In genomic region chr11:78045851-78046485, GRCh38 we compare ENCODE assay signal across 8 cellular contexts. TPM values are rescaled to one million over a fixed set of nuclear protein-coding genes. Genes with fewer than 3 reads are reported as not detected.
DNase-seq lines count a peak whose midpoint lies in the region; ATAC-seq and TF ChIP-seq lines count a peak whose summit lies in the region.

No MANE protein-coding gene starts in this region.

- H3K9me3 ChIP-seq in SJSA1 (replicated peaks) = no peaks in the 10 kb centered on the region
- no peaks in the 10 kb centered on the region for H3K9me3 ChIP-seq in gastroesophageal sphincter

- TF ChIP-seq CTCF in LNCAP (IDR thresholded peaks at IDR 0.05) (peak; percentile 99), gastroesophageal sphincter (IDR thresholded peaks at IDR 0.05) (peak; percentile 94 to 99 (median 96)), omental fat pad (IDR thresholded peaks at IDR 0.05) (peak in 2 of 3 donors; percentile 58 to 94)

- H3K4me3 ChIP-seq in SJSA1 (peak overlapping the region; percentile 19), gastroesophageal sphincter (peak overlapping the region; percentile 41 to 55)

- H3K27ac ChIP-seq in SJSA1 = no peak overlapping the region
- peak overlapping the region; percentile 19 to 81 (median 79) for H3K27ac ChIP-seq in gastroesophageal sphincter
- H3K27ac ChIP-seq in temporal lobe (ENCODE audit: low read depth, low read length) = peak overlapping the region; percentile 80

- 0% methylated on average over 5 to 18 of the region's 28 CpGs for WGBS in gastroesophageal sphincter (ENCODE audit: low coverage in 1 of 2), 2 donors

- no peak for TF ChIP-seq EP300 in gastroesophageal sphincter (IDR thresholded peaks at IDR 0.05)

- H3K36me3 Mint-ChIP-seq in activated naive CD4-positive, alpha-beta T cell treated with anti-CD3 and anti-CD28 coated beads for 36 hours (ENCODE audit: low read depth) = no peaks in the 10 kb centered on the region

- H3K4me1 Mint-ChIP-seq in activated naive CD4-positive, alpha-beta T cell treated with anti-CD3 and anti-CD28 coated beads for 36 hours (ENCODE audit: low read depth) = peaks cover 9% of the 10 kb centered on the region

- no peaks in the 10 kb centered on the region for H3K27me3 Mint-ChIP-seq in activated naive CD4-positive, alpha-beta T cell treated with anti-CD3 and anti-CD28 coated beads for 36 hours (ENCODE audit: low read depth)

- no peaks in the 10 kb centered on the region for H3K27me3 ChIP-seq in SJSA1 (replicated peaks)
- no peaks in the 10 kb centered on the region for H3K27me3 ChIP-seq in gastroesophageal sphincter

- H3K27ac Mint-ChIP-seq in activated naive CD4-positive, alpha-beta T cell treated with anti-CD3 and anti-CD28 coated beads for 36 hours = no peak overlapping the region

- intact Hi-C loops in activated naive CD4-positive, alpha-beta T cell treated with anti-CD3 and anti-CD28 coated beads for 36 hours (cut with micrococcal nuclease) = loop anchor here (1.0 to 2.0 kb wide), 5 partner anchors 51 to 457 kb away; partner anchors contain the start of genes AQP11, CLNS1A, INTS4 and RSF1

- H3K36me3 ChIP-seq in SJSA1 = no peaks in the 10 kb centered on the region
- H3K36me3 ChIP-seq in gastroesophageal sphincter = no peaks in the 10 kb centered on the region

- peaks cover 40% of the 10 kb centered on the region for H3K4me1 ChIP-seq in SJSA1 (replicated peaks)
- H3K4me1 ChIP-seq in gastroesophageal sphincter = peaks cover 0 to 19% (median 0%) of the 10 kb centered on the region in 3 donors

- no peak for TF ChIP-seq POLR2A in gastroesophageal sphincter (IDR thresholded peaks at IDR 0.05)

- CTCF ChIA-PET in activated naive CD4-positive, alpha-beta T cell treated with anti-CD3 and anti-CD28 coated beads for 36 hours (lab: Charles Lee) = interaction anchor here (0.6 to 2.7 kb wide), 20 partner anchors 8 to 426 kb away, joined by 3 to 14 read pairs (median 4); partner anchors contain the start of genes INTS4 and THRSP

- DNase-seq in Ammon's horn (ENCODE audit: low spot score) (peak; percentile 78), SJSA1 (ENCODE audit: low read depth in 1 of 2, low spot score in 2 of 2) (peak; percentile 59 to 61), omental fat pad (ENCODE audit: low spot score) (peak; percentile 77)
- peak; percentile 78 for DNase-seq in activated naive CD4-positive, alpha-beta T cell treated with anti-CD3 and anti-CD28 coated beads for 36 hours

- H3K4me3 Mint-ChIP-seq in activated naive CD4-positive, alpha-beta T cell treated with anti-CD3 and anti-CD28 coated beads for 36 hours = peak overlapping the region; percentile 39

- H3K9me3 Mint-ChIP-seq in activated naive CD4-positive, alpha-beta T cell treated with anti-CD3 and anti-CD28 coated beads for 36 hours = no peaks in the 10 kb centered on the region

- ATAC-seq in GM19452 (IDR thresholded peaks at IDR 0.05; ENCODE audit: unreplicated experiment) (peak; percentile 58), gastroesophageal sphincter (peak; percentile 93), omental fat pad (ENCODE audit: low FRiP score) (peak; percentile 88)

RNA-seq across cellular contexts. Expression of gene THRSP, which starts 17.7 kb away (rescaled TPM):
- total RNA-seq in SJSA1 (2014; rRNA removed; shearing (Covaris generic)) = not detected in 2 replicates
- not detected for total RNA-seq in activated naive CD4-positive, alpha-beta T cell treated with anti-CD3 and anti-CD28 coated beads for 36 hours
- total RNA-seq in gastroesophageal sphincter = 1 to 10 TPM in 1 of 4 donors, not detected in 3; 2.0 TPM
- total RNA-seq in omental fat pad = 100 to 1,000 TPM in 1 of 4 donors, 10 to 100 TPM in 3; 12.7 to 119 (median 15.6) TPM
- 0.25 TPM for total RNA-seq in temporal lobe

RNA-seq across cellular contexts. Expression of gene KCTD14, which starts 22.9 kb away (rescaled TPM):
- 2.3 and 7.7 TPM in 2 replicates for total RNA-seq in SJSA1 (2014; rRNA removed; shearing (Covaris generic))
- under 1 TPM in 1 of 2 experiments, not detected in 1; 0.27 TPM for total RNA-seq in activated naive CD4-positive, alpha-beta T cell treated with anti-CD3 and anti-CD28 coated beads for 36 hours
- total RNA-seq in gastroesophageal sphincter (1 to 10 TPM in 3 of 4 donors, under 1 TPM in 1; 0.58 to 2.3 (median 1.4) TPM), omental fat pad (1 to 10 TPM; 3.5 to 8.4 (median 6.2) TPM), temporal lobe (1.5 TPM)

RNA-seq across cellular contexts. Expression of gene NDUFC2, which starts 33.7 kb away (rescaled TPM):
- total RNA-seq in SJSA1 (2014; rRNA removed; shearing (Covaris generic)) = 100 and 179 TPM in 2 replicates
- 100 to 1,000 TPM; 180 to 183 TPM for total RNA-seq in activated naive CD4-positive, alpha-beta T cell treated with anti-CD3 and anti-CD28 coated beads for 36 hours
- total RNA-seq in gastroesophageal sphincter (100 to 1,000 TPM in 1 of 4 donors, 10 to 100 TPM in 3; 67.8 to 102 (median 79.6) TPM), omental fat pad (100 to 1,000 TPM in 1 of 4 donors, 10 to 100 TPM in 3; 57.8 to 136 (median 75.5) TPM), temporal lobe (59.7 TPM)

RNA-seq across cellular contexts. Expression of gene INTS4, which starts 51.5 kb away (rescaled TPM):
- total RNA-seq in SJSA1 (2014; rRNA removed; shearing (Covaris generic)) = 13.9 and 14.3 TPM in 2 replicates
- total RNA-seq in activated naive CD4-positive, alpha-beta T cell treated with anti-CD3 and anti-CD28 coated beads for 36 hours = 10 to 100 TPM; 45.5 to 46.0 TPM
- total RNA-seq in gastroesophageal sphincter (10 to 100 TPM; 16.5 to 32.1 (median 18.8) TPM), omental fat pad (10 to 100 TPM; 22.5 to 43.2 (median 28.7) TPM), temporal lobe (32.9 TPM)

Comparison
In these comparisons a context has a peak if more than half of its experiments do, and no peak if none do; other contexts are left out.
1. RNA of gene THRSP, which starts 17.7 kb away (total RNA-seq): 12.7 to 119 TPM in omental fat pad; 0.25 TPM in temporal lobe (single experiment), 2.0 TPM in gastroesophageal sphincter, not detected in SJSA1 and not detected in activated naive CD4-positive, alpha-beta T cell treated with anti-CD3 and anti-CD28 coated beads for 36 hours; every median in the first group is over 4 times any median in the second.
2. Peak in every context shown above with its lines, with median percentiles within 50 percentile points of each other: DNase-seq, ATAC-seq and CTCF ChIP-seq.